In genomic region chr1:225899044-225899925, GRCh38 we compare ENCODE assay signal across 14 cellular contexts. TPM values are rescaled to one million over a fixed set of nuclear protein-coding genes. Genes with fewer than 3 reads are reported as not detected.
DNase-seq lines count a peak whose midpoint lies in the region; ATAC-seq, FAIRE-seq and TF ChIP-seq lines count a peak whose summit lies in the region.
"Had no signal": no experiment of that assay in that cellular context is flagged by ENCODE, and none has a peak within 500 bp of the region (broad histone marks: within the 10 kb centered on the region; RNA-seq: fewer than 3 reads in every experiment).

No MANE protein-coding gene starts in this region.

- no peaks in the 10 kb centered on the region for H3K9me3 Mint-ChIP-seq in activated CD4-positive, alpha-beta T cell treated with anti-CD3 and anti-CD28 coated beads, Interleukin-2, amount 10 ng/mL, durations not matched to agents 7 days and 5 days
- no peaks in the 10 kb centered on the region for H3K9me3 Mint-ChIP-seq in effector memory CD8-positive, alpha-beta T cell
- no peaks in the 10 kb centered on the region for H3K9me3 Mint-ChIP-seq in nephron progenitor cell
- H3K9me3 Mint-ChIP-seq: activated T-cell treated with anti-CD3 and anti-CD28 coated beads, Interleukin-2, amount 50 U/mL, for 4 hours had no signal

- TF ChIP-seq CTCF in nephron progenitor cell (IDR thresholded peaks at IDR 0.05) = no peak

- H3K4me3 Mint-ChIP-seq in activated CD4-positive, alpha-beta T cell treated with anti-CD3 and anti-CD28 coated beads, Interleukin-2, amount 10 ng/mL, durations not matched to agents 7 days and 5 days = no peak overlapping the region
- peak overlapping the region; percentile 18 to 25 for H3K4me3 Mint-ChIP-seq in effector memory CD8-positive, alpha-beta T cell
- no peak overlapping the region for H3K4me3 Mint-ChIP-seq in nephron progenitor cell
- H3K4me3 Mint-ChIP-seq: activated T-cell treated with anti-CD3 and anti-CD28 coated beads, Interleukin-2, amount 50 U/mL, for 4 hours had no signal

- CTCF ChIA-PET in activated CD4-positive, alpha-beta T cell treated with anti-CD3 and anti-CD28 coated beads, Interleukin-2, amount 10 ng/mL, durations not matched to agents 7 days and 5 days (lab: Charles Lee) = interaction anchor here (1.1 kb wide), 1 partner anchor 10 kb away, joined by 4 read pairs; no protein-coding TSS in a partner anchor

- peaks cover 51% of the 10 kb centered on the region for H3K4me1 Mint-ChIP-seq in activated CD4-positive, alpha-beta T cell treated with anti-CD3 and anti-CD28 coated beads, Interleukin-2, amount 10 ng/mL, durations not matched to agents 7 days and 5 days
- peaks cover 33 to 36% of the 10 kb centered on the region in 2 donors for H3K4me1 Mint-ChIP-seq in effector memory CD8-positive, alpha-beta T cell (ENCODE audit: low read depth in 2 of 2)
- H3K4me1 Mint-ChIP-seq in nephron progenitor cell = peaks cover 19% of the 10 kb centered on the region

- peaks cover 4% of the 10 kb centered on the region for H3K27me3 Mint-ChIP-seq in activated CD4-positive, alpha-beta T cell treated with anti-CD3 and anti-CD28 coated beads, Interleukin-2, amount 10 ng/mL, durations not matched to agents 7 days and 5 days
- H3K27me3 Mint-ChIP-seq in effector memory CD8-positive, alpha-beta T cell = no peaks in the 10 kb centered on the region
- H3K27me3 Mint-ChIP-seq in nephron progenitor cell (ENCODE audit: low read depth, poor library complexity) = peaks cover 3% of the 10 kb centered on the region

- no peak for ATAC-seq in effector memory CD8-positive, alpha-beta T cell (replicated peaks)
- ATAC-seq: activated T-cell treated with anti-CD3 and anti-CD28 coated beads, Interleukin-2, amount 50 U/mL, for 4 hours had no signal

- POLR2A ChIA-PET in activated CD4-positive, alpha-beta T cell treated with anti-CD3 and anti-CD28 coated beads, Interleukin-2, amount 10 ng/mL, durations not matched to agents 7 days and 5 days (lab: Charles Lee) = no interaction called here

- FAIRE-seq in urothelium cell line (lab: Jason Lieb, UNC) = no peak

- H3K27ac Mint-ChIP-seq in activated CD4-positive, alpha-beta T cell treated with anti-CD3 and anti-CD28 coated beads, Interleukin-2, amount 10 ng/mL, durations not matched to agents 7 days and 5 days = peak overlapping the region; percentile 87
- peak overlapping the region; percentile 89 to 90 for H3K27ac Mint-ChIP-seq in effector memory CD8-positive, alpha-beta T cell
- peak overlapping the region; percentile 5 for H3K27ac Mint-ChIP-seq in nephron progenitor cell

- peaks cover 5% of the 10 kb centered on the region for H3K36me3 Mint-ChIP-seq in activated CD4-positive, alpha-beta T cell treated with anti-CD3 and anti-CD28 coated beads, Interleukin-2, amount 10 ng/mL, durations not matched to agents 7 days and 5 days (ENCODE audit: low read depth)
- peaks cover 15% of the 10 kb centered on the region for H3K36me3 Mint-ChIP-seq in effector memory CD8-positive, alpha-beta T cell (ENCODE audit: insufficient read depth)
- peaks cover 6% of the 10 kb centered on the region for H3K36me3 Mint-ChIP-seq in nephron progenitor cell (ENCODE audit: low read depth)

- DNase-seq in activated CD4-positive, alpha-beta T cell treated with anti-CD3 and anti-CD28 coated beads, Interleukin-2, amount 10 ng/mL, durations not matched to agents 7 days and 5 days = no peak
- no peak for DNase-seq in activated CD4-positive, alpha-beta T cell treated with anti-CD3 and anti-CD28 coated beads, Interleukin-2, amount 50 U/mL, for 48 hours
- DNase-seq in NCI-H69 (lab: John Stamatoyannopoulos, UW) = peak; percentile 33
- DNase-seq in effector memory CD8-positive, alpha-beta T cell = no peak
- DNase-seq in nephron progenitor cell = no peak
- no peak for DNase-seq in NCI-H446 (lab: John Stamatoyannopoulos, UW)
- no peak for DNase-seq in A172 (ENCODE audit: low spot score)
- no peak for DNase-seq in urothelium cell line (ENCODE audit: low spot score)
- DNase-seq: activated T-cell treated with anti-CD3 and anti-CD28 coated beads, Interleukin-2, amount 50 U/mL, for 4 hours; NCI-H2107 had no signal

RNA-seq across cellular contexts. Expression of gene LEFTY1, which starts 10.3 kb away (rescaled TPM):
- not detected for total RNA-seq in activated CD4-positive, alpha-beta T cell treated with anti-CD3 and anti-CD28 coated beads, Interleukin-2, amount 10 ng/mL, durations not matched to agents 7 days and 5 days
- total RNA-seq in A172 (2014; rRNA removed; shearing (Covaris generic)) = not detected in 2 replicates
- total RNA-seq: dermis microvascular lymphatic vessel endothelial cell, suprapubic skin had no signal

RNA-seq across cellular contexts. Expression of gene TMEM63A, which starts 17.1 kb away (rescaled TPM):
- 100 to 1,000 TPM; 197 to 211 TPM for total RNA-seq in activated CD4-positive, alpha-beta T cell treated with anti-CD3 and anti-CD28 coated beads, Interleukin-2, amount 10 ng/mL, durations not matched to agents 7 days and 5 days
- total RNA-seq in A172 (2014; rRNA removed; shearing (Covaris generic)) = 7.8 and 8.2 TPM in 2 replicates

RNA-seq across cellular contexts. Expression of gene PYCR2, which starts 24.8 kb away (rescaled TPM):
- total RNA-seq in activated CD4-positive, alpha-beta T cell treated with anti-CD3 and anti-CD28 coated beads, Interleukin-2, amount 10 ng/mL, durations not matched to agents 7 days and 5 days = 100 to 1,000 TPM in 1 of 2 experiments, 10 to 100 TPM in 1; 98.1 to 120 TPM
- total RNA-seq in A172 (2014; rRNA removed; shearing (Covaris generic)) = 73.2 and 73.8 TPM in 2 replicates

RNA-seq across cellular contexts. Expression of gene LEFTY2, which starts 41.7 kb away (rescaled TPM):
- total RNA-seq in activated CD4-positive, alpha-beta T cell treated with anti-CD3 and anti-CD28 coated beads, Interleukin-2, amount 10 ng/mL, durations not matched to agents 7 days and 5 days = not detected
- total RNA-seq in A172 (2014; rRNA removed; shearing (Covaris generic)) = not detected in 2 replicates
- total RNA-seq: activated T-cell treated with anti-CD3 and anti-CD28 coated beads, Interleukin-2, amount 50 U/mL, for 4 hours; dermis microvascular lymphatic vessel endothelial cell; M059J; mononuclear cell had no signal

Comparison
In these comparisons a context has a peak if more than half of its experiments do, and no peak if none do; other contexts are left out.
1. H3K27ac Mint-ChIP-seq: peak in every context shown above with its lines; median percentile 90 in effector memory CD8-positive, alpha-beta T cell; 87 in activated CD4-positive, alpha-beta T cell treated with anti-CD3 and anti-CD28 coated beads, Interleukin-2, amount 10 ng/mL, durations not matched to agents 7 days and 5 days; 5 in nephron progenitor cell.
2. H3K4me3 Mint-ChIP-seq: peak in effector memory CD8-positive, alpha-beta T cell (2 of 2); none in activated CD4-positive, alpha-beta T cell treated with anti-CD3 and anti-CD28 coated beads, Interleukin-2, amount 10 ng/mL, durations not matched to agents 7 days and 5 days (single experiment) and nephron progenitor cell (single experiment).
3. RNA of gene TMEM63A, which starts 17.1 kb away (total RNA-seq): 197 to 211 TPM in activated CD4-positive, alpha-beta T cell treated with anti-CD3 and anti-CD28 coated beads, Interleukin-2, amount 10 ng/mL, durations not matched to agents 7 days and 5 days; 7.8 to 8.2 TPM in A172; every median in the first group is over 10 times any median in the second.